ENCODE assay signal across 13 cellular contexts in the genomic region with DNA sequence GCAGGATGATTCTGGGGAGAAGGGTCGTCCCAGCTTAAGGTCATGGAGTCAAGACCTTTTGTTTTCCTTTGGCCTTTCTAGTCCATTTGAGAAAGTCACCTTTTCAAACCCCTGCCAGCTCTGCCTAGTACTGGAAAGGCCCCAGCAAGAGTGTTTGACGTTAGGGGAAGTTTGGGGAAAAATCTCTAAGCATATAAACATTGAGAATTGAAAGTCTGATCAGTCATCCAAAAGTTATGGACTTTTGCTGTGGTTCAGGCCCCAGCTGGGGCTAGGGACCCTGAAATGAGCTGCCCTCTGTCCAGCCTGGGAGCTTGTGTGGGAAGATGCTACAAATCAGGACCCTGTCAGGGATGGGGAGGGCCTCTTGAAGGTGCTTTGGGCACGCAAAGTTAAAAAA. TPM values are rescaled to one million over a fixed set of nuclear protein-coding genes. Genes with fewer than 3 reads are reported as not detected.
A peak's percentile ranks its signal among the peaks of the same experiment; 100 is the strongest.
DNase-seq lines count a peak whose midpoint lies in the region; ATAC-seq and TF ChIP-seq lines count a peak whose summit lies in the region.
"Had no signal": no experiment of that assay in that cellular context is flagged by ENCODE, and none has a peak within 500 bp of the region (broad histone marks: within the 10 kb centered on the region; RNA-seq: fewer than 3 reads in every experiment).

No MANE protein-coding gene starts in this region.

- H3K4me1 ChIP-seq in breast epithelium (no peaks in the 10 kb centered on the region), mesenchymal stem cell (ENCODE audit: control insufficient read depth, insufficient read depth, low read depth, low read length) (peaks cover 50% of the 10 kb centered on the region), upper lobe of right lung (peaks cover 80% of the 10 kb centered on the region)

- peak overlapping the region; percentile 54 for H3K27ac Mint-ChIP-seq in MCF 10A (ENCODE audit: low read depth, unreplicated experiment)
- H3K27ac Mint-ChIP-seq in activated CD4-positive, alpha-beta memory T cell treated with anti-CD3 and anti-CD28 coated beads for 36 hours, result peak overlapping the region; percentile 85

- H3K4me3 ChIP-seq in breast epithelium (no peak overlapping the region), mesenchymal stem cell (ENCODE audit: insufficient read depth in 1 of 2, low read depth in 1 of 2, low read length in 2 of 2) (no peak overlapping the region), upper lobe of right lung (no peak overlapping the region)
- H3K4me3 ChIP-seq: SJCRH30 had no signal

- H3K36me3 ChIP-seq in breast epithelium (no peaks in the 10 kb centered on the region), mesenchymal stem cell (ENCODE audit: control insufficient read depth in 1 of 2, insufficient read depth in 2 of 2, low read depth in 1 of 2, low read length in 2 of 2) (peaks cover 36 to 78% of the 10 kb centered on the region in 2 experiments), upper lobe of right lung (no peaks in the 10 kb centered on the region)
- H3K36me3 ChIP-seq: SJCRH30 had no signal

- peak overlapping the region in 1 of 2 experiments; percentile 42 for H2BK12ac ChIP-seq in mesenchymal stem cell (ENCODE audit: low read length in 2 of 2)

- H4K91ac ChIP-seq in mesenchymal stem cell (ENCODE audit: low read length), result no peak overlapping the region

- CTCF ChIA-PET in MCF 10A (lab: Yijun Ruan, JAX), result interaction anchor here (0.6 to 0.8 kb wide), 2 partner anchors 9 to 24 kb away, joined by 3 to 4 read pairs; no protein-coding TSS in a partner anchor
- CTCF ChIA-PET in activated CD4-positive, alpha-beta memory T cell treated with anti-CD3 and anti-CD28 coated beads for 36 hours (lab: Charles Lee), result no interaction called here

- H2BK120ac ChIP-seq in mesenchymal stem cell (ENCODE audit: low read depth, low read length), result no peak overlapping the region

- no peak for ATAC-seq in upper lobe of right lung

- no peak overlapping the region for H3K23ac ChIP-seq in mesenchymal stem cell (ENCODE audit: low read length in 2 of 2)

- H3K4me2 ChIP-seq in mesenchymal stem cell (ENCODE audit: low read length, poor library complexity, severe bottlenecking), result no peak overlapping the region

- peaks cover 7% of the 10 kb centered on the region for H3K4me1 Mint-ChIP-seq in MCF 10A (ENCODE audit: insufficient read depth, unreplicated experiment)
- H3K4me1 Mint-ChIP-seq in activated CD4-positive, alpha-beta memory T cell treated with anti-CD3 and anti-CD28 coated beads for 36 hours (ENCODE audit: low read depth), result peaks cover 66% of the 10 kb centered on the region

- H3K36me3 Mint-ChIP-seq in MCF 10A (ENCODE audit: insufficient read depth, unreplicated experiment), result no peaks in the 10 kb centered on the region
- H3K36me3 Mint-ChIP-seq in activated CD4-positive, alpha-beta memory T cell treated with anti-CD3 and anti-CD28 coated beads for 36 hours, result peaks cover 8% of the 10 kb centered on the region

- H3K9me3 ChIP-seq in breast epithelium (no peaks in the 10 kb centered on the region), mesenchymal stem cell (ENCODE audit: control insufficient read depth, low read length) (no peaks in the 10 kb centered on the region), upper lobe of right lung (no peaks in the 10 kb centered on the region)
- H3K9me3 ChIP-seq: SJCRH30 had no signal

- TF ChIP-seq CTCF in MCF 10A (IDR thresholded peaks at IDR 0.05; ENCODE audit: unreplicated experiment) (no peak), breast epithelium (IDR thresholded peaks at IDR 0.05) (no peak), upper lobe of right lung (IDR thresholded peaks at IDR 0.05) (no peak)

- H2AK5ac ChIP-seq in mesenchymal stem cell (ENCODE audit: low read length, severe bottlenecking), result no peak overlapping the region

- H3K18ac ChIP-seq in mesenchymal stem cell (ENCODE audit: low read depth in 1 of 2, low read length in 2 of 2), result no peak overlapping the region

- H3K9ac ChIP-seq in mesenchymal stem cell (ENCODE audit: low read length), result no peak overlapping the region

- H3K27me3 Mint-ChIP-seq in MCF 10A (ENCODE audit: insufficient read depth, unreplicated experiment), result no peaks in the 10 kb centered on the region
- H3K27me3 Mint-ChIP-seq in activated CD4-positive, alpha-beta memory T cell treated with anti-CD3 and anti-CD28 coated beads for 36 hours, result no peaks in the 10 kb centered on the region

- H3K79me1 ChIP-seq in mesenchymal stem cell (replicated peaks; ENCODE audit: low read length, poor library complexity, severe bottlenecking), result peaks cover 48% of the 10 kb centered on the region

- H4K8ac ChIP-seq in mesenchymal stem cell (ENCODE audit: low read length), result no peak overlapping the region

- H3K27me3 ChIP-seq in breast epithelium, result no peaks in the 10 kb centered on the region
- no peaks in the 10 kb centered on the region for H3K27me3 ChIP-seq in mesenchymal stem cell (ENCODE audit: control insufficient read depth in 1 of 2, insufficient read depth in 1 of 2, low read length in 2 of 2)
- H3K27me3 ChIP-seq in upper lobe of right lung, result no peaks in the 10 kb centered on the region
- H3K27me3 ChIP-seq: SJCRH30 had no signal

- no peak overlapping the region for H3K27ac ChIP-seq in breast epithelium
- no peak overlapping the region for H3K27ac ChIP-seq in mesenchymal stem cell (ENCODE audit: low read length, poor library complexity, severe bottlenecking)
- H3K27ac ChIP-seq in upper lobe of right lung, result peak overlapping the region; percentile 52
- H3K27ac ChIP-seq: SJCRH30 had no signal

- WGBS in mesenchymal stem cell, result 43% methylated on average over 2 of the region's 3 CpGs

- DNase-seq in MCF 10A (ENCODE audit: unreplicated experiment), result no peak
- DNase-seq in breast epithelium (ENCODE audit: low spot score in 2 of 2), result no peak
- DNase-seq in activated CD4-positive, alpha-beta memory T cell treated with anti-CD3 and anti-CD28 coated beads for 36 hours, result no peak
- DNase-seq in mesenchymal stem cell, result peak; percentile 47
- no peak for DNase-seq in upper lobe of right lung
- DNase-seq in head of caudate nucleus, result no peak
- DNase-seq in NK-92 treated with Interleukin-12 subunit alpha and Interleukin-12 subunit beta, amount 100 ng/mL, for 24 hours (lab: John Stamatoyannopoulos, UW), result no peak
- DNase-seq in stimulated activated CD8-positive, alpha-beta memory T cell treated with anti-CD3 and anti-CD28 coated beads, Interleukin-4, amount 100 ng/mL, for 48 hours, result no peak
- DNase-seq: activated CD4-positive, CD25-positive, alpha-beta regulatory T cell treated with anti-CD3 and anti-CD28 coated beads, Interleukin-2, amount 50 U/mL, for 72 hours; NCI-H1417 treated with DMSO at 0.1 percent for 48 hours; NCI-H526; occipital lobe had no signal

- no peak overlapping the region for H3K4me3 Mint-ChIP-seq in MCF 10A (ENCODE audit: unreplicated experiment)
- peak overlapping the region; percentile 13 for H3K4me3 Mint-ChIP-seq in activated CD4-positive, alpha-beta memory T cell treated with anti-CD3 and anti-CD28 coated beads for 36 hours

- POLR2A ChIA-PET in MCF 10A (lab: Yijun Ruan, JAX), result no interaction called here
- POLR2A ChIA-PET in activated CD4-positive, alpha-beta memory T cell treated with anti-CD3 and anti-CD28 coated beads for 36 hours (lab: Charles Lee), result interaction anchor here (0.8 to 1.0 kb wide), 2 partner anchors 8 to 9 kb away, joined by 3 read pairs; no protein-coding TSS in a partner anchor

- no peaks in the 10 kb centered on the region for H3K9me3 Mint-ChIP-seq in MCF 10A (ENCODE audit: unreplicated experiment)
- H3K9me3 Mint-ChIP-seq in activated CD4-positive, alpha-beta memory T cell treated with anti-CD3 and anti-CD28 coated beads for 36 hours, result no peaks in the 10 kb centered on the region

- H3K14ac ChIP-seq in mesenchymal stem cell (ENCODE audit: low read length in 2 of 2), result no peak overlapping the region

- intact Hi-C loops in MCF 10A (cut with micrococcal nuclease), result no loop called here
- intact Hi-C loops in breast epithelium (cut with DNase I; ENCODE audit: low total_unique reads), result no loop called here
- intact Hi-C loops in activated CD4-positive, alpha-beta memory T cell treated with anti-CD3 and anti-CD28 coated beads for 36 hours (cut with micrococcal nuclease), result loop anchor here (1.0 kb wide), 1 partner anchor 8 kb away; no protein-coding TSS in a partner anchor
- intact Hi-C loops in upper lobe of right lung (cut with DNase I), result no loop called here
- intact Hi-C loops in head of caudate nucleus (cut with DNase I), result no loop called here

- no peak overlapping the region for H2BK5ac ChIP-seq in mesenchymal stem cell (ENCODE audit: low read depth, low read length, poor library complexity, severe bottlenecking)

- H3K4ac ChIP-seq in mesenchymal stem cell (ENCODE audit: low read depth in 1 of 2, low read length in 2 of 2), result no peak overlapping the region

- no TSS peak for BruUV-seq in MCF 10A (replicated peaks; lab: Mats Ljungman, UMichigan)

- peak overlapping the region; percentile 63 for H2BK15ac ChIP-seq in mesenchymal stem cell (ENCODE audit: low read depth, poor library complexity, severe bottlenecking)

- no peak for TF ChIP-seq POLR2A in breast epithelium (IDR thresholded peaks at IDR 0.05)

- H2AFZ ChIP-seq in mesenchymal stem cell (ENCODE audit: low read depth, low read length), result no peak overlapping the region

RNA-seq across cellular contexts. Expression of gene SLC6A6, which starts 21.6 kb away (rescaled TPM):
- total RNA-seq in MCF 10A (2022), result 4.6 and 7.6 TPM in 2 replicates
- 10 to 100 TPM; 22.1 to 52.4 (median 27.5) TPM for total RNA-seq in breast epithelium
- total RNA-seq in activated CD4-positive, alpha-beta memory T cell treated with anti-CD3 and anti-CD28 coated beads for 36 hours, result 10 to 100 TPM; 44.0 to 45.1 TPM
- polyA plus RNA-seq in mesenchymal stem cell (2013, experiment 1 of 2), result 34.8 TPM
- 33.8 TPM for polyA plus RNA-seq in mesenchymal stem cell (2013, experiment 2 of 2)
- total RNA-seq in upper lobe of right lung, result 54.3 TPM
